12 cellular contexts compared by ENCODE assay signal in the genomic region with DNA sequence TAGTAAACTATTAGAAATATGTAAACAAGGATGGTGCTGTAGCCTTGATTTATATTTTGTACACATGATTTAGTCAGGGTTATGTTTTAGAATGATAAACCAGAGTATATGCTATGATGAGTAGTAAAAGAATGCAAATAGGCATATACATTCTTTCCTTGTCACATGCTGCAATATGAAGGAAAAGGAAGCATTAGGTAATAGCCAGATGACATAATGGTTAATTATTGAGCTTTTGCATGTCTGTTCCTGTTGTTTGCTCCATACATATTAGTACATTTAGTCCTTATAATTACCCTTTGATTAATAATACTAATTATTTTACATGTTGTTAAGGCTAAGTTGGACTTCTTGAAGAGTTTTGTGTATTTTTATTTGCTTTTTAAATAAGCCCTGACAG.
A peak's percentile ranks its signal among the peaks of the same experiment; 100 is the strongest.
DNase-seq lines count a peak whose midpoint lies in the region; ATAC-seq and FAIRE-seq lines count a peak whose summit lies in the region.
"Had no signal": no experiment of that assay in that cellular context is flagged by ENCODE, and none has a peak within 500 bp of the region (broad histone marks: within the 10 kb centered on the region; RNA-seq: fewer than 3 reads in every experiment).

No MANE protein-coding gene starts in this region.

- H3K4me3 ChIP-seq in SJCRH30 (no peak overlapping the region), small intestine (ENCODE audit: low read depth in 1 of 2, low read length in 2 of 2) (no peak overlapping the region)
- H3K4me3 ChIP-seq: tibial nerve had no signal

- DNase-seq in NCI-H1694 (lab: John Stamatoyannopoulos, UW) (peak; percentile 2), NCI-H1694 treated with DMSO at 0.1 percent for 48 hours (lab: John Stamatoyannopoulos, UW) (no peak), SJCRH30 (no peak), fibroblast of gingiva (ENCODE audit: low read depth) (peak; percentile 18), small intestine (peak; percentile 59), T-helper 9 cell (no peak), NCI-H774 (lab: John Stamatoyannopoulos, UW) (no peak)
- DNase-seq: KG1, nucleus accumbens had no signal

- H3K9me3 ChIP-seq in SJCRH30 (replicated peaks): 0 out of 2 replicates have a peak, but pooled peaks cover 4% of the 10 kb centered on the region
- H3K9me3 ChIP-seq in small intestine (ENCODE audit: control insufficient read depth, low read depth): no peaks in the 10 kb centered on the region
- H3K9me3 ChIP-seq: tibial nerve had no signal

- H3K27me3 ChIP-seq in SJCRH30: no peaks in the 10 kb centered on the region
- no peaks in the 10 kb centered on the region for H3K27me3 ChIP-seq in small intestine (ENCODE audit: control insufficient read depth in 2 of 2, insufficient read depth in 2 of 2, low read length in 2 of 2)
- H3K27me3 ChIP-seq: tibial nerve had no signal

- H3K36me3 ChIP-seq in SJCRH30: peaks cover 4% of the 10 kb centered on the region
- H3K36me3 ChIP-seq in small intestine (ENCODE audit: control insufficient read depth in 2 of 2, insufficient read depth in 2 of 2, low read length in 2 of 2): no peaks in the 10 kb centered on the region
- H3K36me3 ChIP-seq: tibial nerve had no signal

- no peak for FAIRE-seq in small intestine (lab: Jason Lieb, UNC)

- no peak for ATAC-seq in HG02642 (IDR thresholded peaks at IDR 0.05; ENCODE audit: poor library complexity, unreplicated experiment)
- ATAC-seq: activated T-helper 17 cell treated with anti-CD3 and anti-CD28 coated beads, Interleukin-2, amount 50 U/mL, for 72 hours had no signal

- H3K27ac ChIP-seq in SJCRH30: peak overlapping the region; percentile 14; the same call in 1 of the 2 replicates
- H3K27ac ChIP-seq in small intestine (ENCODE audit: low read depth in 1 of 2, low read length in 1 of 2): no peak overlapping the region
- H3K27ac ChIP-seq: tibial nerve had no signal

- H3K4me1 ChIP-seq in SJCRH30: peaks cover 9% of the 10 kb centered on the region; the same call in 1 of the 2 replicates
- no peaks in the 10 kb centered on the region for H3K4me1 ChIP-seq in small intestine (ENCODE audit: control insufficient read depth in 2 of 2, insufficient read depth in 1 of 2, low read depth in 1 of 2, low read length in 1 of 2)

Comparison
In these comparisons a context has a peak if more than half of its experiments do, and no peak if none do; other contexts are left out.
1. DNase-seq: peak in NCI-H1694 (single experiment), fibroblast of gingiva (single experiment) and small intestine (single experiment); none in NCI-H1694 treated with DMSO at 0.1 percent for 48 hours (single experiment), SJCRH30 (0 of 2), T-helper 9 cell (single experiment) and NCI-H774 (single experiment).